ENCODE assay signal across 1 cellular context in the genomic region with DNA sequence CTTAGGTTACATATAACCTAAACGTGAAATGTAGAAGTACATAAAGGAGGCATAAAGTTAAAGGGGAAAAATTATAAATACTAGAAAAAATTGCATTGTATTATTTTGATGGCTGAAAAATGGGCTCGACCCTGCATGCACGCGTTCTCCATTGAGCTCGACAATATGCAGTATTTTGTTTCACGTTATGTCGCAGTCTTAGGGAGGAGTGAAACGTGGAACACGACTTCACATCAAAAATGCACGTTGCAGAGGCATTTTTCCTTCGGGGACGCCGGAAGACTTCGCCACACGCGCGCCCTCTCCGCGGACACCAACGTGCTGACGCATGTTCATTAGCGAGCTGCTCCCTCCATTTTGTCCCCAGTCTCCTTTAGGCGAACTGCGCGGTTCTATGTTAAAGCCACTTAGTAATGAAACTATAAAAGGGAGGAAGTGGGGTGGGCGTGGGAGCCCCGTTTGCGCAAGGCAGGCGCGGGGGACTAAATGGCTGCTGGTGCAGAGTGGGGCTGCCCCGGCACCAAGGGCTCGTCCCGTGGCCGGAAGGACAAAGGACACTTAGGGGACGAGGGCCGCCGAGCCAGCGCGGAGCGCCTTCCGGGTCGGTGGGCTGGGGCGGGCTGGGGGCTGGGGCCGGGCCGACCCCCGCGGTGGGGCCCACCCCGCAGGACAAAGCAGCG.
TF ChIP-seq lines count a peak whose summit lies in the region.

No MANE protein-coding gene starts in this region.

TF ChIP-seq in HepG2, 621 proteins besides CTCF, POLR2A, EP300 and RAD21 (continued from another document and continues in another):
- TF ChIP-seq, protein P1, sequence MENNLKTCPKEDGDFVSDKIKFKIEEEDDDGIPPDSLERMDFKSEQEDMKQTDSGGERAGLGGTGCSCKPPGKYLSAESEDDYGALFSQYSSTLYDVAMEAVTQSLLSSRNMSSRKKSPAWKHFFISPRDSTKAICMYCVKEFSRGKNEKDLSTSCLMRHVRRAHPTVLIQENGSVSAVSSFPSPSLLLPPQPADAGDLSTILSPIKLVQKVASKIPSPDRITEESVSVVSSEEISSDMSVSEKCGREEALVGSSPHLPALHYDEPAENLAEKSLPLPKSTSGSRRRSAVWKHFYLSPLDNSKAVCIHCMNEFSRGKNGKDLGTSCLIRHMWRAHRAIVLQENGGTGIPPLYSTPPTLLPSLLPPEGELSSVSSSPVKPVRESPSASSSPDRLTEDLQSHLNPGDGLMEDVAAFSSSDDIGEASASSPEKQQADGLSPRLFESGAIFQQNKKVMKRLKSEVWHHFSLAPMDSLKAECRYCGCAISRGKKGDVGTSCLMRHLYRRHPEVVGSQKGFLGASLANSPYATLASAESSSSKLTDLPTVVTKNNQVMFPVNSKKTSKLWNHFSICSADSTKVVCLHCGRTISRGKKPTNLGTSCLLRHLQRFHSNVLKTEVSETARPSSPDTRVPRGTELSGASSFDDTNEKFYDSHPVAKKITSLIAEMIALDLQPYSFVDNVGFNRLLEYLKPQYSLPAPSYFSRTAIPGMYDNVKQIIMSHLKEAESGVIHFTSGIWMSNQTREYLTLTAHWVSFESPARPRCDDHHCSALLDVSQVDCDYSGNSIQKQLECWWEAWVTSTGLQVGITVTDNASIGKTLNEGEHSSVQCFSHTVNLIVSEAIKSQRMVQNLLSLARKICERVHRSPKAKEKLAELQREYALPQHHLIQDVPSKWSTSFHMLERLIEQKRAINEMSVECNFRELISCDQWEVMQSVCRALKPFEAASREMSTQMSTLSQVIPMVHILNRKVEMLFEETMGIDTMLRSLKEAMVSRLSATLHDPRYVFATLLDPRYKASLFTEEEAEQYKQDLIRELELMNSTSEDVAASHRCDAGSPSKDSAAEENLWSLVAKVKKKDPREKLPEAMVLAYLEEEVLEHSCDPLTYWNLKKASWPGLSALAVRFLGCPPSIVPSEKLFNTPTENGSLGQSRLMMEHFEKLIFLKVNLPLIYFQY (CRISPR knock-in tag; IDR thresholded peaks at IDR 0.05; ENCODE audit: borderline replicate concordance) = peak; percentile 87; the same call in 1 of the 2 replicates
- peak; percentile 82 for TF ChIP-seq ZGPAT (CRISPR knock-in tag; IDR thresholded peaks at IDR 0.05)
- no peak for TF ChIP-seq TIGD3 (CRISPR knock-in tag; IDR thresholded peaks at IDR 0.05; ENCODE audit: borderline replicate concordance)
- peak; percentile 60 for TF ChIP-seq NCOR1 (IDR thresholded peaks at IDR 0.05; ENCODE audit: borderline replicate concordance, low read length)
- TF ChIP-seq SIX1 (CRISPR knock-in tag; IDR thresholded peaks at IDR 0.05; ENCODE audit: borderline replicate concordance) = no peak
- no peak for TF ChIP-seq ZNF567 (CRISPR knock-in tag; IDR thresholded peaks at IDR 0.05; ENCODE audit: borderline replicate concordance)
- peak; percentile 94 for TF ChIP-seq MED1 (CRISPR knock-in tag; IDR thresholded peaks at IDR 0.05)
- TF ChIP-seq YEATS2 (CRISPR knock-in tag; IDR thresholded peaks at IDR 0.05; ENCODE audit: borderline replicate concordance) = 0 out of 2 replicates have a peak, but pooled peaks have one; percentile 53
- TF ChIP-seq ZNF407 (CRISPR knock-in tag; IDR thresholded peaks at IDR 0.05; ENCODE audit: not compliant biosample characterization) = peak; percentile 52
- TF ChIP-seq MYC (CRISPR knock-in tag; IDR thresholded peaks at IDR 0.05; ENCODE audit: borderline replicate concordance) = peak; percentile 86; the same call in 1 of the 2 replicates
- TF ChIP-seq FOXK1 (CRISPR knock-in tag; IDR thresholded peaks at IDR 0.05; ENCODE audit: borderline replicate concordance, low read depth) = peak; percentile 15; the same call in 1 of the 2 replicates
- TF ChIP-seq ARID5B (CRISPR knock-in tag; IDR thresholded peaks at IDR 0.05) = peak; percentile 80
- TF ChIP-seq KMT2B (CRISPR knock-in tag; IDR thresholded peaks at IDR 0.05) = no peak; the same call in 1 of the 2 replicates
- TF ChIP-seq RFX3 (CRISPR knock-in tag; IDR thresholded peaks at IDR 0.05) = no peak
- peak; percentile 93 for TF ChIP-seq DMAP1 (CRISPR knock-in tag; IDR thresholded peaks at IDR 0.05)
- TF ChIP-seq SETDB1 (CRISPR knock-in tag; IDR thresholded peaks at IDR 0.05; ENCODE audit: borderline replicate concordance) = no peak
- TF ChIP-seq ZNF333 (CRISPR knock-in tag; IDR thresholded peaks at IDR 0.05; ENCODE audit: borderline replicate concordance) = 0 out of 2 replicates have a peak, but pooled peaks have one; percentile 25
- TF ChIP-seq ZNF644 (CRISPR knock-in tag; IDR thresholded peaks at IDR 0.05; ENCODE audit: low read depth) = no peak
- peak; percentile 78 for TF ChIP-seq HDAC2 (CRISPR knock-in tag; IDR thresholded peaks at IDR 0.05)
- peak; percentile 54; the same call in 1 of the 2 replicates for TF ChIP-seq MIER3 (CRISPR knock-in tag; IDR thresholded peaks at IDR 0.05; ENCODE audit: borderline replicate concordance)
- TF ChIP-seq SSRP1 (CRISPR knock-in tag; IDR thresholded peaks at IDR 0.05) = no peak
- TF ChIP-seq RARG (CRISPR knock-in tag; IDR thresholded peaks at IDR 0.05; ENCODE audit: low read depth) = no peak
- TF ChIP-seq, protein P2, sequence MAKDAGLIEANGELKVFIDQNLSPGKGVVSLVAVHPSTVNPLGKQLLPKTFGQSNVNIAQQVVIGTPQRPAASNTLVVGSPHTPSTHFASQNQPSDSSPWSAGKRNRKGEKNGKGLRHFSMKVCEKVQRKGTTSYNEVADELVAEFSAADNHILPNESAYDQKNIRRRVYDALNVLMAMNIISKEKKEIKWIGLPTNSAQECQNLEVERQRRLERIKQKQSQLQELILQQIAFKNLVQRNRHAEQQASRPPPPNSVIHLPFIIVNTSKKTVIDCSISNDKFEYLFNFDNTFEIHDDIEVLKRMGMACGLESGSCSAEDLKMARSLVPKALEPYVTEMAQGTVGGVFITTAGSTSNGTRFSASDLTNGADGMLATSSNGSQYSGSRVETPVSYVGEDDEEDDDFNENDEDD (CRISPR knock-in tag; IDR thresholded peaks at IDR 0.05; ENCODE audit: borderline replicate concordance) = peak; percentile 8; the same call in 1 of the 2 replicates
- TF ChIP-seq DRAP1 (CRISPR knock-in tag; IDR thresholded peaks at IDR 0.05) = peak; percentile 95
- peak; percentile 73 for TF ChIP-seq POGZ (CRISPR knock-in tag; IDR thresholded peaks at IDR 0.05)
- TF ChIP-seq ZNF343 (CRISPR knock-in tag; IDR thresholded peaks at IDR 0.05) = peak; percentile 84; the same call in 1 of the 2 replicates
- 0 out of 2 replicates have a peak, but pooled peaks have one; percentile 45 for TF ChIP-seq KLF6 (CRISPR knock-in tag; IDR thresholded peaks at IDR 0.05)
- TF ChIP-seq ZNF775 (CRISPR knock-in tag; IDR thresholded peaks at IDR 0.05; ENCODE audit: borderline replicate concordance) = 0 out of 2 replicates have a peak, but pooled peaks have one; percentile 81
- TF ChIP-seq SRSF9 (IDR thresholded peaks at IDR 0.05; ENCODE audit: borderline replicate concordance, insufficient read depth, low read depth, low read length, poor library complexity, severe bottlenecking) = no peak
